Comparison of ENCODE assay signal across 18 cellular contexts in genomic region chr1:218967836-218968235, GRCh38.
A peak's percentile ranks its signal among the peaks of the same experiment; 100 is the strongest.
DNase-seq lines count a peak whose midpoint lies in the region; TF ChIP-seq lines count a peak whose summit lies in the region.
"Had no signal": no experiment of that assay in that cellular context is flagged by ENCODE, and none has a peak within 500 bp of the region (broad histone marks: within the 10 kb centered on the region; RNA-seq: fewer than 3 reads in every experiment).

No MANE protein-coding gene starts in this region.

- no peak for TF ChIP-seq CTCF in fibroblast of mammary gland (conservative IDR thresholded peaks at IDR 0.05; ENCODE audit: control insufficient read depth, insufficient read depth, low read depth, low read length)
- TF ChIP-seq CTCF in right atrium auricular region (IDR thresholded peaks at IDR 0.05): no peak

- no peak overlapping the region for H3K27ac ChIP-seq in right atrium auricular region
- H3K27ac ChIP-seq: heart left ventricle had no signal

- DNase-seq in GM04504 (ENCODE audit: low read depth) (peak; percentile 29), RPMI7951 (ENCODE audit: low read depth) (peak; percentile 58), fibroblast of mammary gland (ENCODE audit: low read depth) (peak; percentile 47), skeletal muscle cell (ENCODE audit: low read depth) (peak; percentile 9), right atrium auricular region (ENCODE audit: low spot score) (no peak), AML-193 (lab: John Stamatoyannopoulos, UW) (no peak)
- no peak for DNase-seq in stimulated activated CD4-positive, alpha-beta T cell treated with anti-CD3 and anti-CD28 coated beads, Interleukin-4, amount 100 ng/mL, for 24 hours
- DNase-seq: activated CD4-positive, alpha-beta T cell treated with anti-CD3 and anti-CD28 coated beads, Interleukin-2, amount 10 ng/mL, durations not matched to agents 24 days and 14 days; activated effector memory CD4-positive, alpha-beta T cell treated with Interleukin-2 at 50 U/mL for 16 hours; amniotic stem cell; BE2C; heart left ventricle; MM.1S; natural killer cell; NCI-H2029; stimulated activated CD4-positive, alpha-beta T cell treated with anti-CD3 and anti-CD28 coated beads, Interleukin-4, amount 100 ng/mL, for 4 hours had no signal

- H3K4me3 ChIP-seq in fibroblast of mammary gland (ENCODE audit: control insufficient read depth, low read depth, low read length) (no peak overlapping the region), skeletal muscle cell (ENCODE audit: low read depth, low read length) (no peak overlapping the region), right atrium auricular region (no peak overlapping the region)
- H3K4me3 ChIP-seq: heart left ventricle, lung, smooth muscle cell had no signal

- H3K36me3 ChIP-seq in right atrium auricular region: no peaks in the 10 kb centered on the region
- H3K36me3 ChIP-seq: BE2C, heart left ventricle had no signal

- H3K4me1 ChIP-seq in right atrium auricular region: no peaks in the 10 kb centered on the region
- H3K4me1 ChIP-seq: BE2C had no signal

- H3K27me3 ChIP-seq in right atrium auricular region: no peaks in the 10 kb centered on the region
- H3K27me3 ChIP-seq: BE2C, heart left ventricle had no signal

- peaks cover 0 to 14% of the 10 kb centered on the region in 2 donors for H3K9me3 ChIP-seq in right atrium auricular region
- H3K9me3 ChIP-seq: BE2C had no signal

Comparison
In these comparisons a context has a peak if more than half of its experiments do, and no peak if none do; other contexts are left out.
1. DNase-seq: peak in GM04504 (single experiment), RPMI7951 (single experiment), fibroblast of mammary gland (single experiment) and skeletal muscle cell (single experiment); none in right atrium auricular region (single experiment), AML-193 (0 of 2) and stimulated activated CD4-positive, alpha-beta T cell treated with anti-CD3 and anti-CD28 coated beads, Interleukin-4, amount 100 ng/mL, for 24 hours (single experiment).